In the genomic region with DNA sequence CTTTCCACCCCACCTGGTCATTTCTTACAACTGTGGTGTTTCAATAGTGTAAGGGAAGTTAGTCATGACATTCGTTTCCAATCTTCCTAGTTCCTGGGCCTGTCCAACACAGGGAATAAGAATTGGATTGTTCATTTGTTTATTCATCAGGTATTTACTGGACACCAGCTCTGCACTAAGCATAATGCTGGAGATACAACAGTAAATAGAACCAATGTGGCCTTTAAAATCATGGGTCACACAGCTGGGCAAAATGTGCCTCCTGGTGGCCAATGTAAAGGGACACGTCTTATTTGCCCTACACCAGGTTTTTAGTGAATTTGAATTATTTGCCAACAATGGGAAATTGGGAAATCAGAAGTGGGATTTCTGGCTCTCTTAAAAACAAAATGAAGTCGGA, we compare ENCODE assay signal across 1 cellular context.
TF ChIP-seq lines count a peak whose summit lies in the region.

No MANE protein-coding gene starts in this region.

TF ChIP-seq in GM23338, 12 proteins besides CTCF, POLR2A, EP300 and RAD21 (continued from another document):
- TF ChIP-seq, protein P1, sequence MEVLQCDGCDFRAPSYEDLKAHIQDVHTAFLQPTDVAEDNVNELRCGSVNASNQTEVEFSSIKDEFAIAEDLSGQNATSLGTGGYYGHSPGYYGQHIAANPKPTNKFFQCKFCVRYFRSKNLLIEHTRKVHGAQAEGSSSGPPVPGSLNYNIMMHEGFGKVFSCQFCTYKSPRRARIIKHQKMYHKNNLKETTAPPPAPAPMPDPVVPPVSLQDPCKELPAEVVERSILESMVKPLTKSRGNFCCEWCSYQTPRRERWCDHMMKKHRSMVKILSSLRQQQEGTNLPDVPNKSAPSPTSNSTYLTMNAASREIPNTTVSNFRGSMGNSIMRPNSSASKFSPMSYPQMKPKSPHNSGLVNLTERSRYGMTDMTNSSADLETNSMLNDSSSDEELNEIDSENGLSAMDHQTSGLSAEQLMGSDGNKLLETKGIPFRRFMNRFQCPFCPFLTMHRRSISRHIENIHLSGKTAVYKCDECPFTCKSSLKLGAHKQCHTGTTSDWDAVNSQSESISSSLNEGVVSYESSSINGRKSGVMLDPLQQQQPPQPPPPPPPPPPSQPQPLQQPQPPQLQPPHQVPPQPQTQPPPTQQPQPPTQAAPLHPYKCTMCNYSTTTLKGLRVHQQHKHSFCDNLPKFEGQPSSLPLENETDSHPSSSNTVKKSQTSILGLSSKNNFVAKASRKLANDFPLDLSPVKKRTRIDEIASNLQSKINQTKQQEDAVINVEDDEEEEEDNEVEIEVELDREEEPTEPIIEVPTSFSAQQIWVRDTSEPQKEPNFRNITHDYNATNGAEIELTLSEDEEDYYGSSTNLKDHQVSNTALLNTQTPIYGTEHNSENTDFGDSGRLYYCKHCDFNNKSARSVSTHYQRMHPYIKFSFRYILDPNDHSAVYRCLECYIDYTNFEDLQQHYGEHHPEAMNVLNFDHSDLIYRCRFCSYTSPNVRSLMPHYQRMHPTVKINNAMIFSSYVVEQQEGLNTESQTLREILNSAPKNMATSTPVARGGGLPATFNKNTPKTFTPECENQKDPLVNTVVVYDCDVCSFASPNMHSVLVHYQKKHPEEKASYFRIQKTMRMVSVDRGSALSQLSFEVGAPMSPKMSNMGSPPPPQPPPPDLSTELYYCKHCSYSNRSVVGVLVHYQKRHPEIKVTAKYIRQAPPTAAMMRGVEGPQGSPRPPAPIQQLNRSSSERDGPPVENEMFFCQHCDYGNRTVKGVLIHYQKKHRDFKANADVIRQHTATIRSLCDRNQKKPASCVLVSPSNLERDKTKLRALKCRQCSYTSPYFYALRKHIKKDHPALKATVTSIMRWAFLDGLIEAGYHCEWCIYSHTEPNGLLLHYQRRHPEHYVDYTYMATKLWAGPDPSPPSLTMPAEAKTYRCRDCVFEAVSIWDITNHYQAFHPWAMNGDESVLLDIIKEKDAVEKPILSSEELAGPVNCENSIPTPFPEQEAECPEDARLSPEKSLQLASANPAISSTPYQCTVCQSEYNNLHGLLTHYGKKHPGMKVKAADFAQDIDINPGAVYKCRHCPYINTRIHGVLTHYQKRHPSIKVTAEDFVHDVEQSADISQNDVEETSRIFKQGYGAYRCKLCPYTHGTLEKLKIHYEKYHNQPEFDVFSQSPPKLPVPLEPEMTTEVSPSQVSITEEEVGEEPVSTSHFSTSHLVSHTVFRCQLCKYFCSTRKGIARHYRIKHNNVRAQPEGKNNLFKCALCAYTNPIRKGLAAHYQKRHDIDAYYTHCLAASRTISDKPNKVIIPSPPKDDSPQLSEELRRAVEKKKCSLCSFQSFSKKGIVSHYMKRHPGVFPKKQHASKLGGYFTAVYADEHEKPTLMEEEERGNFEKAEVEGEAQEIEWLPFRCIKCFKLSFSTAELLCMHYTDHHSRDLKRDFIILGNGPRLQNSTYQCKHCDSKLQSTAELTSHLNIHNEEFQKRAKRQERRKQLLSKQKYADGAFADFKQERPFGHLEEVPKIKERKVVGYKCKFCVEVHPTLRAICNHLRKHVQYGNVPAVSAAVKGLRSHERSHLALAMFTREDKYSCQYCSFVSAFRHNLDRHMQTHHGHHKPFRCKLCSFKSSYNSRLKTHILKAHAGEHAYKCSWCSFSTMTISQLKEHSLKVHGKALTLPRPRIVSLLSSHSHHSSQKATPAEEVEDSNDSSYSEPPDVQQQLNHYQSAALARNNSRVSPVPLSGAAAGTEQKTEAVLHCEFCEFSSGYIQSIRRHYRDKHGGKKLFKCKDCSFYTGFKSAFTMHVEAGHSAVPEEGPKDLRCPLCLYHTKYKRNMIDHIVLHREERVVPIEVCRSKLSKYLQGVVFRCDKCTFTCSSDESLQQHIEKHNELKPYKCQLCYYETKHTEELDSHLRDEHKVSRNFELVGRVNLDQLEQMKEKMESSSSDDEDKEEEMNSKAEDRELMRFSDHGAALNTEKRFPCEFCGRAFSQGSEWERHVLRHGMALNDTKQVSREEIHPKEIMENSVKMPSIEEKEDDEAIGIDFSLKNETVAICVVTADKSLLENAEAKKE (CRISPR knock-in tag; IDR thresholded peaks at IDR 0.05), result no peak
- TF ChIP-seq EZH2 (IDR thresholded peaks at IDR 0.05; ENCODE audit: low read depth, unreplicated experiment), result no peak
- TF ChIP-seq JUNB (IDR thresholded peaks at IDR 0.05; ENCODE audit: unreplicated experiment), result no peak
- no peak for TF ChIP-seq ZNF114 (CRISPR knock-in tag; IDR thresholded peaks at IDR 0.05)
- TF ChIP-seq, protein P2, sequence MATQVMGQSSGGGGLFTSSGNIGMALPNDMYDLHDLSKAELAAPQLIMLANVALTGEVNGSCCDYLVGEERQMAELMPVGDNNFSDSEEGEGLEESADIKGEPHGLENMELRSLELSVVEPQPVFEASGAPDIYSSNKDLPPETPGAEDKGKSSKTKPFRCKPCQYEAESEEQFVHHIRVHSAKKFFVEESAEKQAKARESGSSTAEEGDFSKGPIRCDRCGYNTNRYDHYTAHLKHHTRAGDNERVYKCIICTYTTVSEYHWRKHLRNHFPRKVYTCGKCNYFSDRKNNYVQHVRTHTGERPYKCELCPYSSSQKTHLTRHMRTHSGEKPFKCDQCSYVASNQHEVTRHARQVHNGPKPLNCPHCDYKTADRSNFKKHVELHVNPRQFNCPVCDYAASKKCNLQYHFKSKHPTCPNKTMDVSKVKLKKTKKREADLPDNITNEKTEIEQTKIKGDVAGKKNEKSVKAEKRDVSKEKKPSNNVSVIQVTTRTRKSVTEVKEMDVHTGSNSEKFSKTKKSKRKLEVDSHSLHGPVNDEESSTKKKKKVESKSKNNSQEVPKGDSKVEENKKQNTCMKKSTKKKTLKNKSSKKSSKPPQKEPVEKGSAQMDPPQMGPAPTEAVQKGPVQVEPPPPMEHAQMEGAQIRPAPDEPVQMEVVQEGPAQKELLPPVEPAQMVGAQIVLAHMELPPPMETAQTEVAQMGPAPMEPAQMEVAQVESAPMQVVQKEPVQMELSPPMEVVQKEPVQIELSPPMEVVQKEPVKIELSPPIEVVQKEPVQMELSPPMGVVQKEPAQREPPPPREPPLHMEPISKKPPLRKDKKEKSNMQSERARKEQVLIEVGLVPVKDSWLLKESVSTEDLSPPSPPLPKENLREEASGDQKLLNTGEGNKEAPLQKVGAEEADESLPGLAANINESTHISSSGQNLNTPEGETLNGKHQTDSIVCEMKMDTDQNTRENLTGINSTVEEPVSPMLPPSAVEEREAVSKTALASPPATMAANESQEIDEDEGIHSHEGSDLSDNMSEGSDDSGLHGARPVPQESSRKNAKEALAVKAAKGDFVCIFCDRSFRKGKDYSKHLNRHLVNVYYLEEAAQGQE (IDR thresholded peaks at IDR 0.05; ENCODE audit: unreplicated experiment), result no peak
